ENCODE assay signal across 1 cellular context in genomic region chr1:115867216-115867615, GRCh38.
TF ChIP-seq lines count a peak whose summit lies in the region.

No MANE protein-coding gene starts in this region.

TF ChIP-seq in K562, 482 proteins besides CTCF, POLR2A, EP300 and RAD21 (continued from another document):
- TF ChIP-seq CREB5 (CRISPR knock-in tag; IDR thresholded peaks at IDR 0.05) (no peak), PHF20 (IDR thresholded peaks at IDR 0.05; ENCODE audit: partially characterized antibody) (no peak), NRF1 (conservative IDR thresholded peaks at IDR 0.05 in 1 of 2, IDR thresholded peaks at IDR 0.05 in 1 of 2) (no peak), HIVEP1 (CRISPR knock-in tag; IDR thresholded peaks at IDR 0.05) (no peak), ZNF133 (CRISPR knock-in tag; IDR thresholded peaks at IDR 0.05) (no peak), DMBX1 (CRISPR knock-in tag; IDR thresholded peaks at IDR 0.05; ENCODE audit: borderline replicate concordance) (no peak), SRSF9 (IDR thresholded peaks at IDR 0.05; ENCODE audit: borderline replicate concordance, low read depth, low read length) (no peak), ZNF3 (CRISPR knock-in tag; IDR thresholded peaks at IDR 0.05) (no peak), NCOR1 (IDR thresholded peaks at IDR 0.05) (no peak), ZNF224 (CRISPR knock-in tag; IDR thresholded peaks at IDR 0.05) (no peak), HCFC1 (IDR thresholded peaks at IDR 0.05; ENCODE audit: low read depth, low read length) (no peak), ZFPM2 (CRISPR knock-in tag; IDR thresholded peaks at IDR 0.05) (no peak), MAFG (tag; conservative IDR thresholded peaks at IDR 0.05) (peak; percentile 81), RBM34 (IDR thresholded peaks at IDR 0.05; ENCODE audit: borderline replicate concordance, insufficient read depth, low read length) (no peak), XRCC5 (IDR thresholded peaks at IDR 0.05; ENCODE audit: low read depth, low read length) (no peak), MAFF (IDR thresholded peaks at IDR 0.05; ENCODE audit: low read length) (peak; percentile 32), NR2C2 (CRISPR knock-in tag; IDR thresholded peaks at IDR 0.05) (no peak), NR2C2 (tag; IDR thresholded peaks at IDR 0.05) (no peak), ZNF444 (CRISPR knock-in tag; IDR thresholded peaks at IDR 0.05) (no peak), MCM2 (IDR thresholded peaks at IDR 0.05; ENCODE audit: low read depth) (no peak), NCOA2 (IDR thresholded peaks at IDR 0.05; ENCODE audit: partially characterized antibody in 2 of 2) (no peak), THRAP3 (IDR thresholded peaks at IDR 0.05; ENCODE audit: borderline replicate concordance) (no peak), FOXA1 (IDR thresholded peaks at IDR 0.05; ENCODE audit: borderline replicate concordance) (no peak), ZNF146 (CRISPR knock-in tag; IDR thresholded peaks at IDR 0.05; ENCODE audit: unreplicated experiment) (no peak), TGIF2 (CRISPR knock-in tag; IDR thresholded peaks at IDR 0.05) (no peak), POLR2AphosphoS5 (IDR thresholded peaks at IDR 0.05; ENCODE audit: control insufficient read depth, insufficient read depth, low read depth, low read length) (no peak), STAT5A (IDR thresholded peaks at IDR 0.05; ENCODE audit: borderline replicate concordance, low read length) (no peak), ZNF217 (CRISPR knock-in tag; IDR thresholded peaks at IDR 0.05) (no peak), SREBF1 (IDR thresholded peaks at IDR 0.05; ENCODE audit: borderline replicate concordance, low read depth, low read length) (no peak), NFE2 (IDR thresholded peaks at IDR 0.05; ENCODE audit: low read depth) (no peak), PTBP1 (IDR thresholded peaks at IDR 0.05; ENCODE audit: low read depth, low read length) (no peak), BRD9 (IDR thresholded peaks at IDR 0.05; ENCODE audit: low read depth, partially characterized antibody) (no peak), NFE2L1 (tag; IDR thresholded peaks at IDR 0.05; ENCODE audit: borderline replicate concordance, low read depth) (peak; percentile 35; the same call in 1 of the 2 replicates), ZNF316 (IDR thresholded peaks at IDR 0.05) (peak; percentile 83), SLC30A9 (CRISPR knock-in tag; IDR thresholded peaks at IDR 0.05) (no peak), SMARCA5 (IDR thresholded peaks at IDR 0.05) (no peak), MAFK (IDR thresholded peaks at IDR 0.05; ENCODE audit: low read length) (peak; percentile 47; the same call in 1 of the 2 replicates), ZNF644 (tag; IDR thresholded peaks at IDR 0.05; ENCODE audit: low read depth) (no peak), STAG1 (CRISPR knock-in tag; IDR thresholded peaks at IDR 0.05; ENCODE audit: borderline replicate concordance) (no peak), ARID3B (CRISPR knock-in tag; IDR thresholded peaks at IDR 0.05; ENCODE audit: borderline replicate concordance) (no peak), YBX1 (IDR thresholded peaks at IDR 0.05) (no peak), ZNF511 (CRISPR knock-in tag; IDR thresholded peaks at IDR 0.05) (no peak), C11orf30 (IDR thresholded peaks at IDR 0.05; ENCODE audit: low read depth) (peak; percentile 38; the same call in 1 of the 2 replicates), KDM5B (IDR thresholded peaks at IDR 0.05; ENCODE audit: insufficient replicate concordance, low read depth, low read length) (no peak)
- TF ChIP-seq, protein P1, sequence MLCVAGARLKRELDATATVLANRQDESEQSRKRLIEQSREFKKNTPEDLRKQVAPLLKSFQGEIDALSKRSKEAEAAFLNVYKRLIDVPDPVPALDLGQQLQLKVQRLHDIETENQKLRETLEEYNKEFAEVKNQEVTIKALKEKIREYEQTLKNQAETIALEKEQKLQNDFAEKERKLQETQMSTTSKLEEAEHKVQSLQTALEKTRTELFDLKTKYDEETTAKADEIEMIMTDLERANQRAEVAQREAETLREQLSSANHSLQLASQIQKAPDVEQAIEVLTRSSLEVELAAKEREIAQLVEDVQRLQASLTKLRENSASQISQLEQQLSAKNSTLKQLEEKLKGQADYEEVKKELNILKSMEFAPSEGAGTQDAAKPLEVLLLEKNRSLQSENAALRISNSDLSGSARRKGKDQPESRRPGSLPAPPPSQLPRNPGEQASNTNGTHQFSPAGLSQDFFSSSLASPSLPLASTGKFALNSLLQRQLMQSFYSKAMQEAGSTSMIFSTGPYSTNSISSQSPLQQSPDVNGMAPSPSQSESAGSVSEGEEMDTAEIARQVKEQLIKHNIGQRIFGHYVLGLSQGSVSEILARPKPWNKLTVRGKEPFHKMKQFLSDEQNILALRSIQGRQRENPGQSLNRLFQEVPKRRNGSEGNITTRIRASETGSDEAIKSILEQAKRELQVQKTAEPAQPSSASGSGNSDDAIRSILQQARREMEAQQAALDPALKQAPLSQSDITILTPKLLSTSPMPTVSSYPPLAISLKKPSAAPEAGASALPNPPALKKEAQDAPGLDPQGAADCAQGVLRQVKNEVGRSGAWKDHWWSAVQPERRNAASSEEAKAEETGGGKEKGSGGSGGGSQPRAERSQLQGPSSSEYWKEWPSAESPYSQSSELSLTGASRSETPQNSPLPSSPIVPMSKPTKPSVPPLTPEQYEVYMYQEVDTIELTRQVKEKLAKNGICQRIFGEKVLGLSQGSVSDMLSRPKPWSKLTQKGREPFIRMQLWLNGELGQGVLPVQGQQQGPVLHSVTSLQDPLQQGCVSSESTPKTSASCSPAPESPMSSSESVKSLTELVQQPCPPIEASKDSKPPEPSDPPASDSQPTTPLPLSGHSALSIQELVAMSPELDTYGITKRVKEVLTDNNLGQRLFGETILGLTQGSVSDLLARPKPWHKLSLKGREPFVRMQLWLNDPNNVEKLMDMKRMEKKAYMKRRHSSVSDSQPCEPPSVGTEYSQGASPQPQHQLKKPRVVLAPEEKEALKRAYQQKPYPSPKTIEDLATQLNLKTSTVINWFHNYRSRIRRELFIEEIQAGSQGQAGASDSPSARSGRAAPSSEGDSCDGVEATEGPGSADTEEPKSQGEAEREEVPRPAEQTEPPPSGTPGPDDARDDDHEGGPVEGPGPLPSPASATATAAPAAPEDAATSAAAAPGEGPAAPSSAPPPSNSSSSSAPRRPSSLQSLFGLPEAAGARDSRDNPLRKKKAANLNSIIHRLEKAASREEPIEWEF (CRISPR knock-in tag; IDR thresholded peaks at IDR 0.05) = no peak
- TF ChIP-seq, protein P2, sequence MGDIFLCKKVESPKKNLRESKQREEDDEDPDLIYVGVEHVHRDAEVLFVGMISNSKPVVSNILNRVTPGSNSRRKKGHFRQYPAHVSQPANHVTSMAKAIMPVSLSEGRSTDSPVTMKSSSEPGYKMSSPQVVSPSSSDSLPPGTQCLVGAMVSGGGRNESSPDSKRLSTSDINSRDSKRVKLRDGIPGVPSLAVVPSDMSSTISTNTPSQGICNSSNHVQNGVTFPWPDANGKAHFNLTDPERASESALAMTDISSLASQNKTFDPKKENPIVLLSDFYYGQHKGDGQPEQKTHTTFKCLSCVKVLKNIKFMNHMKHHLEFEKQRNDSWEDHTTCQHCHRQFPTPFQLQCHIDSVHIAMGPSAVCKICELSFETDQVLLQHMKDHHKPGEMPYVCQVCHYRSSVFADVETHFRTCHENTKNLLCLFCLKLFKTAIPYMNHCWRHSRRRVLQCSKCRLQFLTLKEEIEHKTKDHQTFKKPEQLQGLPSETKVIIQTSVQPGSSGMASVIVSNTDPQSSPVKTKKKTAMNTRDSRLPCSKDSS (IDR thresholded peaks at IDR 0.05; ENCODE audit: low read depth, partially characterized antibody) = no peak
- TF ChIP-seq, protein P3, sequence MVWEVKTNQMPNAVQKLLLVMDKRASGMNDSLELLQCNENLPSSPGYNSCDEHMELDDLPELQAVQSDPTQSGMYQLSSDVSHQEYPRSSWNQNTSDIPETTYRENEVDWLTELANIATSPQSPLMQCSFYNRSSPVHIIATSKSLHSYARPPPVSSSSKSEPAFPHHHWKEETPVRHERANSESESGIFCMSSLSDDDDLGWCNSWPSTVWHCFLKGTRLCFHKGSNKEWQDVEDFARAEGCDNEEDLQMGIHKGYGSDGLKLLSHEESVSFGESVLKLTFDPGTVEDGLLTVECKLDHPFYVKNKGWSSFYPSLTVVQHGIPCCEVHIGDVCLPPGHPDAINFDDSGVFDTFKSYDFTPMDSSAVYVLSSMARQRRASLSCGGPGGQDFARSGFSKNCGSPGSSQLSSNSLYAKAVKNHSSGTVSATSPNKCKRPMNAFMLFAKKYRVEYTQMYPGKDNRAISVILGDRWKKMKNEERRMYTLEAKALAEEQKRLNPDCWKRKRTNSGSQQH (CRISPR knock-in tag; IDR thresholded peaks at IDR 0.05) = no peak
- TF ChIP-seq, protein P4, sequence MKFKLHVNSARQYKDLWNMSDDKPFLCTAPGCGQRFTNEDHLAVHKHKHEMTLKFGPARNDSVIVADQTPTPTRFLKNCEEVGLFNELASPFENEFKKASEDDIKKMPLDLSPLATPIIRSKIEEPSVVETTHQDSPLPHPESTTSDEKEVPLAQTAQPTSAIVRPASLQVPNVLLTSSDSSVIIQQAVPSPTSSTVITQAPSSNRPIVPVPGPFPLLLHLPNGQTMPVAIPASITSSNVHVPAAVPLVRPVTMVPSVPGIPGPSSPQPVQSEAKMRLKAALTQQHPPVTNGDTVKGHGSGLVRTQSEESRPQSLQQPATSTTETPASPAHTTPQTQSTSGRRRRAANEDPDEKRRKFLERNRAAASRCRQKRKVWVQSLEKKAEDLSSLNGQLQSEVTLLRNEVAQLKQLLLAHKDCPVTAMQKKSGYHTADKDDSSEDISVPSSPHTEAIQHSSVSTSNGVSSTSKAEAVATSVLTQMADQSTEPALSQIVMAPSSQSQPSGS (CRISPR knock-in tag; IDR thresholded peaks at IDR 0.05) = no peak
- TF ChIP-seq, protein P5, sequence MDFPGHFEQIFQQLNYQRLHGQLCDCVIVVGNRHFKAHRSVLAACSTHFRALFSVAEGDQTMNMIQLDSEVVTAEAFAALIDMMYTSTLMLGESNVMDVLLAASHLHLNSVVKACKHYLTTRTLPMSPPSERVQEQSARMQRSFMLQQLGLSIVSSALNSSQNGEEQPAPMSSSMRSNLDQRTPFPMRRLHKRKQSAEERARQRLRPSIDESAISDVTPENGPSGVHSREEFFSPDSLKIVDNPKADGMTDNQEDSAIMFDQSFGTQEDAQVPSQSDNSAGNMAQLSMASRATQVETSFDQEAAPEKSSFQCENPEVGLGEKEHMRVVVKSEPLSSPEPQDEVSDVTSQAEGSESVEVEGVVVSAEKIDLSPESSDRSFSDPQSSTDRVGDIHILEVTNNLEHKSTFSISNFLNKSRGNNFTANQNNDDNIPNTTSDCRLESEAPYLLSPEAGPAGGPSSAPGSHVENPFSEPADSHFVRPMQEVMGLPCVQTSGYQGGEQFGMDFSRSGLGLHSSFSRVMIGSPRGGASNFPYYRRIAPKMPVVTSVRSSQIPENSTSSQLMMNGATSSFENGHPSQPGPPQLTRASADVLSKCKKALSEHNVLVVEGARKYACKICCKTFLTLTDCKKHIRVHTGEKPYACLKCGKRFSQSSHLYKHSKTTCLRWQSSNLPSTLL (IDR thresholded peaks at IDR 0.05) = no peak
